21 cellular contexts compared by ENCODE assay signal in genomic region chr17:29018788-29019474, GRCh38. TPM values are rescaled to one million over a fixed set of nuclear protein-coding genes. Genes with fewer than 3 reads are reported as not detected.
DNase-seq lines count a peak whose midpoint lies in the region; ATAC-seq and TF ChIP-seq lines count a peak whose summit lies in the region.
"Had no signal": no experiment of that assay in that cellular context is flagged by ENCODE, and none has a peak within 500 bp of the region (broad histone marks: within the 10 kb centered on the region; RNA-seq: fewer than 3 reads in every experiment).

No MANE protein-coding gene starts in this region.

- peak; percentile 24 for ATAC-seq in memory B cell (ENCODE audit: low read depth)
- no peak for ATAC-seq in HG03175 (IDR thresholded peaks at IDR 0.05; ENCODE audit: unreplicated experiment)
- ATAC-seq in HG03039 (IDR thresholded peaks at IDR 0.05; ENCODE audit: unreplicated experiment), result no peak
- ATAC-seq: activated CD8-positive, alpha-beta memory T cell treated with anti-CD3 and anti-CD28 coated beads, Interleukin-2, amount 10 ng/mL, durations not matched to agents 7 days and 5 days; HCT116 had no signal

- H3K4me3 ChIP-seq in DOHH2 (ENCODE audit: low read length) (peak overlapping the region; percentile 48; the same call in 1 of the 2 replicates), OCI-LY7 (ENCODE audit: low read depth, low read length, poor library complexity, severe bottlenecking) (no peak overlapping the region), prostate gland (no peak overlapping the region), Caco-2 (ENCODE audit: low read depth, low read length) (no peak overlapping the region)
- H3K4me3 ChIP-seq: MG63, upper lobe of left lung had no signal

- BruUV-seq in OCI-LY7 (replicated peaks; lab: Mats Ljungman, UMichigan) (no TSS peak), Caco-2 (replicated peaks; lab: Mats Ljungman, UMichigan) (no TSS peak)

- H3K9me3 ChIP-seq in DOHH2 (ENCODE audit: control insufficient read depth, insufficient read depth, low read length), result no peaks in the 10 kb centered on the region
- H3K9me3 ChIP-seq in OCI-LY7 (ENCODE audit: low read length), result no peaks in the 10 kb centered on the region
- H3K9me3 ChIP-seq in prostate gland, result no peaks in the 10 kb centered on the region
- H3K9me3 ChIP-seq in Caco-2, result no peaks in the 10 kb centered on the region
- H3K9me3 ChIP-seq: heart left ventricle, MG63, upper lobe of left lung had no signal

- peaks cover 17% of the 10 kb centered on the region for H3K27me3 Mint-ChIP-seq in memory B cell
- H3K27me3 Mint-ChIP-seq in Caco-2 (ENCODE audit: insufficient read depth, unreplicated experiment), result peaks cover 21% of the 10 kb centered on the region

- WGBS in prostate gland, result 61% methylated on average over 6 of the region's 6 CpGs

- no peaks in the 10 kb centered on the region for H3K36me3 Mint-ChIP-seq in memory B cell
- no peaks in the 10 kb centered on the region for H3K36me3 Mint-ChIP-seq in Caco-2 (ENCODE audit: insufficient read depth, unreplicated experiment)
- H3K36me3 Mint-ChIP-seq: activated CD8-positive, alpha-beta memory T cell treated with anti-CD3 and anti-CD28 coated beads, Interleukin-2, amount 10 ng/mL, durations not matched to agents 7 days and 5 days; T-cell had no signal

- H3K27ac ChIP-seq in DOHH2 (ENCODE audit: low read depth, low read length), result no peak overlapping the region
- no peak overlapping the region for H3K27ac ChIP-seq in OCI-LY7 (ENCODE audit: low read depth, low read length, poor library complexity, severe bottlenecking)
- no peak overlapping the region for H3K27ac ChIP-seq in prostate gland
- H3K27ac ChIP-seq: heart left ventricle, upper lobe of left lung had no signal

- H3K9me2 ChIP-seq in DOHH2 (replicated peaks; ENCODE audit: control insufficient read depth, low read length) (no peaks in the 10 kb centered on the region), OCI-LY7 (ENCODE audit: insufficient read depth, low read length) (no peaks in the 10 kb centered on the region)

- H3K4me1 Mint-ChIP-seq in memory B cell (peaks cover 11% of the 10 kb centered on the region), Caco-2 (ENCODE audit: low read depth, unreplicated experiment) (no peaks in the 10 kb centered on the region)

- no peak for TF ChIP-seq POLR2A in prostate gland (IDR thresholded peaks at IDR 0.05)

- CTCF ChIA-PET in OCI-LY7 (lab: Charles Lee; ENCODE audit: unreplicated experiment) (interaction anchor here (0.8 kb wide), 1 partner anchor 21 kb away, joined by 3 read pairs; no protein-coding TSS in a partner anchor), Caco-2 (lab: Charles Lee) (interaction anchor here (0.9 to 1.9 kb wide), 3 partner anchors 53 to 161 kb away, joined by 4 to 5 read pairs (median 4); partner anchors contain the start of gene MYO18A)

- DNase-seq in KBM-7 (peak; percentile 23), OCI-LY7 (ENCODE audit: low spot score) (peak; percentile 18), memory B cell (ENCODE audit: low spot score in 2 of 2) (no peak), prostate gland (ENCODE audit: low spot score) (no peak), Caco-2 (no peak)
- DNase-seq: activated CD4-positive, CD25-positive, alpha-beta regulatory T cell; activated CD8-positive, alpha-beta memory T cell treated with anti-CD3 and anti-CD28 coated beads, Interleukin-2, amount 10 ng/mL, durations not matched to agents 7 days and 5 days; cerebellar nuclear complex; effector memory CD8-positive, alpha-beta T cell; heart left ventricle; islet precursor cell; mesenchymal stem cell; MG63; T-cell had no signal

- H3K36me3 ChIP-seq in DOHH2 (ENCODE audit: control insufficient read depth, low read length), result no peaks in the 10 kb centered on the region
- no peaks in the 10 kb centered on the region for H3K36me3 ChIP-seq in OCI-LY7 (ENCODE audit: insufficient read depth, low read length)
- no peaks in the 10 kb centered on the region for H3K36me3 ChIP-seq in prostate gland
- no peaks in the 10 kb centered on the region for H3K36me3 ChIP-seq in Caco-2 (ENCODE audit: control insufficient read depth, insufficient read depth, low read length)
- H3K36me3 ChIP-seq: heart left ventricle, MG63, upper lobe of left lung had no signal

- H3F3A ChIP-seq in DOHH2 (ENCODE audit: control insufficient read depth, insufficient read depth), result no peaks in the 10 kb centered on the region

- H3K27me3 ChIP-seq in DOHH2 (ENCODE audit: control insufficient read depth, low read length) (peaks cover 29% of the 10 kb centered on the region), prostate gland (replicated peaks; ENCODE audit: insufficient read depth) (peaks cover 2% of the 10 kb centered on the region), Caco-2 (replicated peaks; ENCODE audit: control insufficient read depth, insufficient read depth, low read length) (no peaks in the 10 kb centered on the region)

- H3K4me2 ChIP-seq in DOHH2 (ENCODE audit: low read length) (peak overlapping the region; percentile 64), OCI-LY7 (ENCODE audit: low read length) (no peak overlapping the region)

- POLR2A ChIA-PET in OCI-LY7 (lab: Charles Lee) (interaction anchor here (1.3 to 1.5 kb wide), 3 partner anchors 9 to 41 kb away, joined by 3 to 6 read pairs (median 4); no protein-coding TSS in a partner anchor), Caco-2 (lab: Charles Lee) (no interaction called here)

- H3K79me2 ChIP-seq in DOHH2 (ENCODE audit: control insufficient read depth, low read length) (no peaks in the 10 kb centered on the region), OCI-LY7 (ENCODE audit: insufficient read depth, low read depth, low read length) (no peaks in the 10 kb centered on the region)

- H3K27ac Mint-ChIP-seq in memory B cell, result no peak overlapping the region
- no peak overlapping the region for H3K27ac Mint-ChIP-seq in Caco-2 (ENCODE audit: unreplicated experiment)
- H3K27ac Mint-ChIP-seq: activated CD8-positive, alpha-beta memory T cell treated with anti-CD3 and anti-CD28 coated beads, Interleukin-2, amount 10 ng/mL, durations not matched to agents 7 days and 5 days; effector memory CD8-positive, alpha-beta T cell; nephron progenitor cell; stimulated activated naive CD8-positive, alpha-beta T cell treated with anti-CD3 and anti-CD28 coated beads, Interleukin-15, Interleukin-2, amounts not matched to agents 100 ng/mL and 50 ng/mL, for 24 hours; T-cell had no signal

- intact Hi-C loops in OCI-LY7 (cut with micrococcal nuclease; ENCODE audit: unreplicated experiment), result no loop called here
- intact Hi-C loops in prostate gland (cut with DNase I), result no loop called here
- intact Hi-C loops in Caco-2 (cut with micrococcal nuclease; ENCODE audit: unreplicated experiment), result no loop called here

- H3K4me3 Mint-ChIP-seq in memory B cell (no peak overlapping the region), Caco-2 (ENCODE audit: unreplicated experiment) (no peak overlapping the region)
- H3K4me3 Mint-ChIP-seq: activated CD8-positive, alpha-beta memory T cell treated with anti-CD3 and anti-CD28 coated beads, Interleukin-2, amount 10 ng/mL, durations not matched to agents 7 days and 5 days; effector memory CD8-positive, alpha-beta T cell; nephron progenitor cell; stimulated activated naive CD8-positive, alpha-beta T cell treated with anti-CD3 and anti-CD28 coated beads, Interleukin-15, Interleukin-2, amounts not matched to agents 100 ng/mL and 50 ng/mL, for 24 hours had no signal

- H3K9me3 Mint-ChIP-seq in memory B cell (no peaks in the 10 kb centered on the region), Caco-2 (ENCODE audit: unreplicated experiment) (no peaks in the 10 kb centered on the region)
- H3K9me3 Mint-ChIP-seq: effector memory CD8-positive, alpha-beta T cell; nephron progenitor cell; stimulated activated naive CD8-positive, alpha-beta T cell treated with anti-CD3 and anti-CD28 coated beads, Interleukin-15, Interleukin-2, amounts not matched to agents 100 ng/mL and 50 ng/mL, for 24 hours; T-cell had no signal

- H4K20me1 ChIP-seq in DOHH2 (ENCODE audit: control insufficient read depth, insufficient read depth, low read depth, low read length), result no peaks in the 10 kb centered on the region
- H4K20me1 ChIP-seq in OCI-LY7 (ENCODE audit: insufficient read depth, low read length), result no peaks in the 10 kb centered on the region

- TF ChIP-seq CTCF in DOHH2 (IDR thresholded peaks at IDR 0.05; ENCODE audit: low read depth, low read length, poor library complexity, severe bottlenecking) (no peak), OCI-LY7 (conservative IDR thresholded peaks at IDR 0.05; ENCODE audit: low read length) (no peak), prostate gland (IDR thresholded peaks at IDR 0.05) (no peak), Caco-2 (IDR thresholded peaks at IDR 0.05; ENCODE audit: insufficient read depth in 1 of 2, low read depth in 1 of 2, low read length in 1 of 2, severe bottlenecking in 1 of 2, unreplicated experiment in 1 of 2) (no peak)

- in situ Hi-C loops in KBM-7 (cut with MboI; ENCODE audit: low pct_unique_long_range_greater_than_20kb, low sequenced_read_pairs), result no loop called here

- H2AFZ ChIP-seq in OCI-LY7 (ENCODE audit: low read length), result 0 out of 2 replicates have a peak overlapping the region, but pooled peaks have one; percentile 45

- H3K4me1 ChIP-seq in DOHH2 (ENCODE audit: control insufficient read depth, low read length) (peaks cover 16% of the 10 kb centered on the region), OCI-LY7 (ENCODE audit: insufficient read depth, low read length, poor library complexity, severe bottlenecking) (peaks cover 7% of the 10 kb centered on the region), prostate gland (replicated peaks) (peaks cover 2% of the 10 kb centered on the region), Caco-2 (no peaks in the 10 kb centered on the region)

RNA-seq across cellular contexts. Expression of gene SEZ6, which starts 13.1 kb away (rescaled TPM):
- not detected in 2 replicates for total RNA-seq in OCI-LY7 (2014; rRNA removed; shearing (Covaris generic))
- total RNA-seq in OCI-LY7 (2022) (0.53 TPM in 1 of 2 replicates, not detected in the other), prostate gland (1 to 10 TPM in 1 of 2 donors, under 1 TPM in 1; 0.05 to 1.0 TPM), Caco-2 (2022) (not detected in 2 replicates)
- total RNA-seq: activated CD8-positive, alpha-beta memory T cell treated with anti-CD3 and anti-CD28 coated beads, Interleukin-2, amount 10 ng/mL, durations not matched to agents 7 days and 5 days had no signal

RNA-seq across cellular contexts. Expression of gene PIPOX, which starts 24.0 kb away (rescaled TPM):
- total RNA-seq in OCI-LY7 (2014; rRNA removed; shearing (Covaris generic)), result 1.3 and 3.8 TPM in 2 replicates
- total RNA-seq in OCI-LY7 (2022) (4.0 and 4.1 TPM in 2 replicates), prostate gland (1 to 10 TPM; 3.1 to 6.2 TPM), Caco-2 (2022) (2.1 and 2.2 TPM in 2 replicates)

Comparison
In these comparisons a context has a peak if more than half of its experiments do, and no peak if none do; other contexts are left out.
1. DNase-seq: peak in KBM-7 (single experiment) and OCI-LY7 (single experiment); none in memory B cell (0 of 2), prostate gland (single experiment) and Caco-2 (0 of 2).